Comparison of ENCODE assay signal across 31 cellular contexts in genomic region chr2:70718736-70719135, GRCh38. TPM values are rescaled to one million over a fixed set of nuclear protein-coding genes. Genes with fewer than 3 reads are reported as not detected.
"Had no signal": no experiment of that assay in that cellular context is flagged by ENCODE, and none has a peak within 500 bp of the region (broad histone marks: within the 10 kb centered on the region; RNA-seq: fewer than 3 reads in every experiment).

No MANE protein-coding gene starts in this region.

- H3K27ac ChIP-seq: ascending aorta, breast epithelium, cardiac muscle cell, coronary artery, esophagus squamous epithelium, gastroesophageal sphincter, heart right ventricle, WERI-Rb-1 had no signal

- DNase-seq: activated B cell treated with CpG ODN at 0.5 μM for 24 hours; activated CD4-positive, alpha-beta T cell treated with anti-CD3 and anti-CD28 coated beads for 48 hours; activated CD4-positive, alpha-beta T cell treated with anti-CD3 and anti-CD28 coated beads, Interleukin-2, amount 50 U/mL, for 1 hour; activated CD4-positive, alpha-beta T cell treated with anti-CD3 and anti-CD28 coated beads, Interleukin-2, amount 50 U/mL, for 48 hours; activated CD8-positive, alpha-beta memory T cell treated with anti-CD3 and anti-CD28 coated beads for 24 hours; activated CD8-positive, alpha-beta memory T cell treated with anti-CD3 and anti-CD28 coated beads, Interleukin-2, amount 50 U/mL, for 4 hours; activated CD8-positive, alpha-beta T cell treated with anti-CD3 and anti-CD28 coated beads for 36 hours; activated gamma-delta T cell; activated naive CD4-positive, alpha-beta T cell; activated naive CD4-positive, alpha-beta T cell treated with anti-CD3 and anti-CD28 coated beads, Interleukin-2, amount 10 ng/mL, durations not matched to agents 7 days and 5 days; activated naive CD8-positive, alpha-beta T cell treated with anti-CD3 and anti-CD28 coated beads, Interleukin-2, amount 10 ng/mL, durations not matched to agents 7 days and 5 days; activated T-cell treated with anti-CD3 and anti-CD28 coated beads for 4 hours; activated T-cell treated with anti-CD3 and anti-CD28 coated beads, Interleukin-2, amount 50 U/mL, for 24 hours; activated T-cell treated with anti-CD3 and anti-CD28 coated beads, Interleukin-2, amount 50 U/mL, for 72 hours; central memory CD4-positive, alpha-beta T cell; effector CD4-positive, alpha-beta T cell; effector memory CD8-positive, alpha-beta T cell; esophagus squamous epithelium; foreskin melanocyte; heart right ventricle; T-helper 2 cell; WERI-Rb-1 had no signal

- ATAC-seq: activated CD4-positive, CD25-positive, alpha-beta regulatory T cell treated with anti-CD3 and anti-CD28 coated beads, Interleukin-2, amount 50 U/mL, for 24 hours; activated CD8-positive, alpha-beta T cell treated with anti-CD3 and anti-CD28 coated beads for 36 hours; activated naive CD4-positive, alpha-beta T cell treated with anti-CD3 and anti-CD28 coated beads, Interleukin-2, amount 50 U/mL, for 72 hours; activated T-cell treated with anti-CD3 and anti-CD28 coated beads, Interleukin-2, amount 50 U/mL, for 72 hours; effector memory CD8-positive, alpha-beta T cell; gastroesophageal sphincter; heart right ventricle had no signal

- H3K27me3 ChIP-seq: ascending aorta, breast epithelium, cardiac muscle cell, dorsolateral prefrontal cortex, gastroesophageal sphincter, heart right ventricle had no signal

- H3K9me3 ChIP-seq: ascending aorta, breast epithelium, esophagus squamous epithelium, gastroesophageal sphincter, heart right ventricle had no signal

- H3K4me1 ChIP-seq: ascending aorta, breast epithelium, esophagus squamous epithelium, gastroesophageal sphincter, heart right ventricle had no signal

- H3K4me3 ChIP-seq: ascending aorta, breast epithelium, cardiac muscle cell, coronary artery, dorsolateral prefrontal cortex, esophagus squamous epithelium, gastroesophageal sphincter, heart right ventricle had no signal

- H3K36me3 ChIP-seq: ascending aorta, breast epithelium, cardiac muscle cell, esophagus squamous epithelium, gastroesophageal sphincter, heart right ventricle had no signal

RNA-seq across cellular contexts. Expression of gene ADD2, which starts 49.3 kb away (rescaled TPM):
- total RNA-seq: fibroblast of villous mesenchyme had no signal
